Comparison of ENCODE assay signal across 12 cellular contexts in the genomic region with DNA sequence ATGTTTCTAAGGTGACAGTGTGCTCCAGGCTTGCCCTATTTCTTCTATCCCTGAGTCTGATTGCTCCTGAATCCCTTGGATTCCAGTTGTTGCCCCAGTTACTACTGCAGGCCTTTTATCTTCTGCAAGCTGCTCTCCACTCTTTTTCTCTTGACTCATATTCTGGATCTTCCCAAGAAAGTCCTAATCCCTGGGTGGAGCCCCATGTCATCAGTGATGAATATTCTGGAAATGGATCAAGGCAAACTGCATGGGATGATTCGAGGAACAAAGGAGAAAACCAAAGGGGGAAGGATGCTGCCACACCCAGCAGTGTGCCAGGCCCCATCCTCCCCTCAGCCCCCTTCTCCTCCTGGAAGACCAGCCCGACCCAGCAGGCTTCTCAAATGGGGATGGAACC.
DNase-seq lines count a peak whose midpoint lies in the region; ATAC-seq and TF ChIP-seq lines count a peak whose summit lies in the region.
"Had no signal": no experiment of that assay in that cellular context is flagged by ENCODE, and none has a peak within 500 bp of the region (broad histone marks: within the 10 kb centered on the region; RNA-seq: fewer than 3 reads in every experiment).

No MANE protein-coding gene starts in this region.

- peak overlapping the region; percentile 26 for H3K27ac ChIP-seq in GM23248
- peak overlapping the region in 3 of 4 donors; percentile 51 to 78 (median 68) for H3K27ac ChIP-seq in gastroesophageal sphincter
- no peak overlapping the region for H3K27ac ChIP-seq in effector memory CD4-positive, alpha-beta T cell (ENCODE audit: insufficient read depth, low read length, poor library complexity, severe bottlenecking)
- H3K27ac ChIP-seq: BLaER1 had no signal

- H3F3A ChIP-seq in GM23248 (ENCODE audit: insufficient read depth) = peaks cover 34% of the 10 kb centered on the region

- in situ Hi-C loops in GM23248 (cut with MboI) (no loop called here), G401 (cut with HindIII; ENCODE audit: low sequenced_read_pairs) (no loop called here)

- H3K9ac ChIP-seq in GM23248 = no peak overlapping the region
- H3K9ac ChIP-seq: BLaER1 had no signal

- H3K9me2 ChIP-seq in GM23248 (ENCODE audit: insufficient read depth) = no peaks in the 10 kb centered on the region

- no peak for TF ChIP-seq CTCF in gastroesophageal sphincter (IDR thresholded peaks at IDR 0.05)

- no peaks in the 10 kb centered on the region for H3K27me3 ChIP-seq in GM23248 (replicated peaks; ENCODE audit: insufficient read depth)
- H3K27me3 ChIP-seq in gastroesophageal sphincter = no peaks in the 10 kb centered on the region
- no peaks in the 10 kb centered on the region for H3K27me3 ChIP-seq in effector memory CD4-positive, alpha-beta T cell (replicated peaks; ENCODE audit: control insufficient read depth, insufficient read depth, low read length, poor library complexity, severe bottlenecking)
- H3K27me3 ChIP-seq: BLaER1 had no signal

- peaks cover 37% of the 10 kb centered on the region for H3K4me1 ChIP-seq in GM23248 (ENCODE audit: insufficient read depth)
- peaks cover 0 to 32% (median 9%) of the 10 kb centered on the region in 3 donors for H3K4me1 ChIP-seq in gastroesophageal sphincter
- no peaks in the 10 kb centered on the region for H3K4me1 ChIP-seq in effector memory CD4-positive, alpha-beta T cell (ENCODE audit: control insufficient read depth, insufficient read depth, low read length, poor library complexity, severe bottlenecking)
- H3K4me1 ChIP-seq: HAP-1 had no signal

- 6 to 12% methylated on average over 2 of the region's 2 CpGs for WGBS in GM23248 (ENCODE audit: low coverage in 1 of 2, low lambda C conversion rate in 2 of 2, missing lambda C conversion rate in 2 of 2), 2 experiments
- 71% methylated on average over 2 of the region's 2 CpGs; no CpG with 5 or more reads in 1 of the 2 donors for WGBS in gastroesophageal sphincter (ENCODE audit: low coverage in 1 of 2), 2 donors

- no peaks in the 10 kb centered on the region for H3K9me3 ChIP-seq in GM23248 (ENCODE audit: low read depth)
- H3K9me3 ChIP-seq in gastroesophageal sphincter = no peaks in the 10 kb centered on the region
- H3K9me3 ChIP-seq in effector memory CD4-positive, alpha-beta T cell (ENCODE audit: control insufficient read depth, low read length) = no peaks in the 10 kb centered on the region
- H3K9me3 ChIP-seq: HAP-1 had no signal

- ATAC-seq in gastroesophageal sphincter (no peak), GM19351 (IDR thresholded peaks at IDR 0.05; ENCODE audit: unreplicated experiment) (no peak), GM21529 (IDR thresholded peaks at IDR 0.05; ENCODE audit: unreplicated experiment) (no peak)

- no peak overlapping the region for H2AFZ ChIP-seq in GM23248

- no peak for TF ChIP-seq EP300 in gastroesophageal sphincter (IDR thresholded peaks at IDR 0.05)

- peak; percentile 67 for DNase-seq in GM23248
- DNase-seq in amniotic epithelial cell (ENCODE audit: low read depth) = peak; percentile 80
- no peak for DNase-seq in G401 (ENCODE audit: low spot score)
- no peak for DNase-seq in effector memory CD4-positive, alpha-beta T cell
- DNase-seq: NCI-H2107, NCI-H345, NCI-H69 had no signal

- no peaks in the 10 kb centered on the region for H3K36me3 ChIP-seq in GM23248 (ENCODE audit: low read depth)
- H3K36me3 ChIP-seq in gastroesophageal sphincter = no peaks in the 10 kb centered on the region
- no peaks in the 10 kb centered on the region for H3K36me3 ChIP-seq in effector memory CD4-positive, alpha-beta T cell (ENCODE audit: control insufficient read depth, insufficient read depth, low read length)
- H3K36me3 ChIP-seq: BLaER1, HAP-1 had no signal

- no peaks in the 10 kb centered on the region for H4K20me1 ChIP-seq in GM23248 (ENCODE audit: insufficient read depth)
- H4K20me1 ChIP-seq: BLaER1 had no signal

- no peak for TF ChIP-seq POLR2A in gastroesophageal sphincter (IDR thresholded peaks at IDR 0.05)

- H3K4me3 ChIP-seq in GM23248 (no peak overlapping the region), gastroesophageal sphincter (no peak overlapping the region)
- H3K4me3 ChIP-seq in effector memory CD4-positive, alpha-beta T cell (ENCODE audit: insufficient read depth, low read depth, low read length, poor library complexity, severe bottlenecking) = no peak overlapping the region
- H3K4me3 ChIP-seq: BLaER1, HAP-1 had no signal

- H3K4me2 ChIP-seq in GM23248 (ENCODE audit: unreplicated experiment) = no peak overlapping the region
- H3K4me2 ChIP-seq: BLaER1 had no signal

- no peaks in the 10 kb centered on the region for H3K79me2 ChIP-seq in GM23248 (ENCODE audit: insufficient read depth)

Comparison
In these comparisons a context has a peak if more than half of its experiments do, and no peak if none do; other contexts are left out.
1. DNase-seq: peak in GM23248 (single experiment) and amniotic epithelial cell (single experiment); none in G401 (single experiment) and effector memory CD4-positive, alpha-beta T cell (0 of 3).